In the genomic region with DNA sequence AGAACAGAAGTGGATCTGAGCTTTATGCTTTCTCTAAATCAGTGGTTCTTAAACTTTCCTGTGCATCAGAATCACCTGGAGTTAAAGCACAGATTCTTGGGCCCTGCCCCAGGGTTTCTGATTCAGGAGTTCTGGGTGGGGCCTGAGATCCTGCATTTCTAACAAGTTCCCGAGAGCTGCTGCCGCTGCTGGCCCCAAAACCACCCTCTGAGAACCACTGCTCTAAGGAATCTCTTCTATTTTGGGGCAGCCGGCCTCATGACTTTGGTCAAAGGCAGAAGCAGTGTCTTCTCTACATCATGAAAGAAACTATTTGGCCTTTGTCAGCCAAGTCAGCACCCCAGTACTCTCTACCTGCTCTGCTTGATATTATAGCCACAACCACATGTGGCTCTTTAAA, we compare ENCODE assay signal across 27 cellular contexts.
"Had no signal": no experiment of that assay in that cellular context is flagged by ENCODE, and none has a peak within 500 bp of the region (broad histone marks: within the 10 kb centered on the region; RNA-seq: fewer than 3 reads in every experiment).

No MANE protein-coding gene starts in this region.

- H3K36me3 Mint-ChIP-seq: stimulated activated effector memory CD8-positive, alpha-beta T cell treated with anti-CD3 and anti-CD28 coated beads, Interleukin-12 subunit alpha, Interleukin-12 subunit beta, amount 100 ng/mL, for 72 hours; stimulated activated memory B cell treated with anti-CD40 and anti-IgM and Interleukin-4, amounts not matched to agents 10 μg/mL and 1 μg/mL and 100 μg/mL, for 72 hours had no signal

- H3K4me3 Mint-ChIP-seq: stimulated activated effector memory CD8-positive, alpha-beta T cell treated with anti-CD3 and anti-CD28 coated beads, Interleukin-12 subunit alpha, Interleukin-12 subunit beta, amount 100 ng/mL, for 72 hours; stimulated activated memory B cell treated with anti-CD40 and anti-IgM and Interleukin-4, amounts not matched to agents 10 μg/mL and 1 μg/mL and 100 μg/mL, for 72 hours; stimulated activated naive CD8-positive, alpha-beta T cell treated with anti-CD3 and anti-CD28 coated beads, Interleukin-15, amount 100 ng/mL, for 72 hours; stimulated activated naive CD8-positive, alpha-beta T cell treated with anti-CD3 and anti-CD28 coated beads, Interleukin-15, Interleukin-2, amounts not matched to agents 100 ng/mL and 50 ng/mL, for 24 hours; type B pancreatic cell had no signal

- H3K4me1 ChIP-seq: testis, tibial artery, upper lobe of right lung had no signal

- ATAC-seq: stimulated activated effector memory CD8-positive, alpha-beta T cell treated with anti-CD3 and anti-CD28 coated beads, Interleukin-12 subunit alpha, Interleukin-12 subunit beta, amount 100 ng/mL, for 72 hours; stimulated activated memory B cell treated with anti-CD40 and anti-IgM and Interleukin-4, amounts not matched to agents 10 μg/mL and 1 μg/mL and 100 μg/mL, for 72 hours; stimulated activated naive CD8-positive, alpha-beta T cell treated with anti-CD3 and anti-CD28 coated beads, Interleukin-15, amount 100 ng/mL, for 72 hours; stimulated activated naive CD8-positive, alpha-beta T cell treated with anti-CD3 and anti-CD28 coated beads, Interleukin-15, Interleukin-2, amounts not matched to agents 100 U/mL and 50 U/mL, for 24 hours; upper lobe of right lung had no signal

- H3K9me3 ChIP-seq: testis, thoracic aorta, thyroid gland, tibial artery, transverse colon, upper lobe of left lung, upper lobe of right lung, uterus, vagina had no signal

- H3K36me3 ChIP-seq: stomach, thoracic aorta, thyroid gland, tibial nerve, transverse colon, upper lobe of left lung, upper lobe of right lung, uterus, vagina had no signal

- H3K27ac Mint-ChIP-seq: stimulated activated effector memory CD8-positive, alpha-beta T cell treated with anti-CD3 and anti-CD28 coated beads, Interleukin-12 subunit alpha, Interleukin-12 subunit beta, amount 100 ng/mL, for 72 hours; stimulated activated memory B cell treated with anti-CD40 and anti-IgM and Interleukin-4, amounts not matched to agents 10 μg/mL and 1 μg/mL and 100 μg/mL, for 72 hours; stimulated activated naive CD8-positive, alpha-beta T cell treated with anti-CD3 and anti-CD28 coated beads, Interleukin-15, amount 100 ng/mL, for 72 hours; stimulated activated naive CD8-positive, alpha-beta T cell treated with anti-CD3 and anti-CD28 coated beads, Interleukin-15, Interleukin-2, amounts not matched to agents 100 ng/mL and 50 ng/mL, for 24 hours; type B pancreatic cell had no signal

- DNase-seq: stimulated activated CD4-positive, alpha-beta T cell treated with anti-CD3 and anti-CD28 coated beads, Interleukin-2, amount 100 ng/mL, for 24 hours; stimulated activated CD4-positive, alpha-beta T cell treated with anti-CD3 and anti-CD28 coated beads, Interleukin-2, amount 100 ng/mL, for 48 hours; stimulated activated CD4-positive, alpha-beta T cell treated with anti-CD3 and anti-CD28 coated beads, Interleukin-4, amount 100 ng/mL, for 1 hour; stimulated activated CD4-positive, alpha-beta T cell treated with anti-CD3 and anti-CD28 coated beads, Interleukin-4, amount 100 ng/mL, for 24 hours; stimulated activated CD4-positive, alpha-beta T cell treated with anti-CD3 and anti-CD28 coated beads, Interleukin-4, amount 100 ng/mL, for 4 hours; stimulated activated CD8-positive, alpha-beta memory T cell treated with anti-CD3 and anti-CD28 coated beads, Interleukin-4, amount 100 ng/mL, for 48 hours; stimulated activated naive CD4-positive, alpha-beta T cell; stimulated activated naive CD4-positive, alpha-beta T cell treated with Interleukin-2 at 50 U/mL for 16 hours; stimulated activated naive CD8-positive, alpha-beta T cell treated with anti-CD3 and anti-CD28 coated beads, Interleukin-15, amount 100 ng/mL, for 72 hours; stimulated activated naive CD8-positive, alpha-beta T cell treated with anti-CD3 and anti-CD28 coated beads, Interleukin-15, Interleukin-2, amounts not matched to agents 100 U/mL and 50 U/mL, for 24 hours; stomach; substantia nigra; testis; thyroid gland; tibial artery; transverse colon; trophoblast cell; upper lobe of left lung; upper lobe of right lung; uterus had no signal

- H3K4me3 ChIP-seq: stomach, testis, thoracic aorta, thyroid gland, tibial artery, tibial nerve, transverse colon, upper lobe of left lung, upper lobe of right lung, uterus, vagina had no signal

- H3K27me3 ChIP-seq: stomach, testis, thyroid gland, tibial artery, tibial nerve, transverse colon, upper lobe of left lung, upper lobe of right lung, uterus, vagina had no signal

- H3K4me1 Mint-ChIP-seq: stimulated activated effector memory CD8-positive, alpha-beta T cell treated with anti-CD3 and anti-CD28 coated beads, Interleukin-12 subunit alpha, Interleukin-12 subunit beta, amount 100 ng/mL, for 72 hours; stimulated activated memory B cell treated with anti-CD40 and anti-IgM and Interleukin-4, amounts not matched to agents 10 μg/mL and 1 μg/mL and 100 μg/mL, for 72 hours; stimulated activated naive CD8-positive, alpha-beta T cell treated with anti-CD3 and anti-CD28 coated beads, Interleukin-15, amount 100 ng/mL, for 72 hours had no signal

- H3K9me3 Mint-ChIP-seq: type B pancreatic cell had no signal

- H3K27me3 Mint-ChIP-seq: type B pancreatic cell had no signal

- H3K27ac ChIP-seq: stomach, testis, thoracic aorta, thyroid gland, tibial artery, tibial nerve, transverse colon, upper lobe of left lung, upper lobe of right lung, uterus, vagina had no signal
